ENCODE assay signal across 11 cellular contexts in the genomic region with DNA sequence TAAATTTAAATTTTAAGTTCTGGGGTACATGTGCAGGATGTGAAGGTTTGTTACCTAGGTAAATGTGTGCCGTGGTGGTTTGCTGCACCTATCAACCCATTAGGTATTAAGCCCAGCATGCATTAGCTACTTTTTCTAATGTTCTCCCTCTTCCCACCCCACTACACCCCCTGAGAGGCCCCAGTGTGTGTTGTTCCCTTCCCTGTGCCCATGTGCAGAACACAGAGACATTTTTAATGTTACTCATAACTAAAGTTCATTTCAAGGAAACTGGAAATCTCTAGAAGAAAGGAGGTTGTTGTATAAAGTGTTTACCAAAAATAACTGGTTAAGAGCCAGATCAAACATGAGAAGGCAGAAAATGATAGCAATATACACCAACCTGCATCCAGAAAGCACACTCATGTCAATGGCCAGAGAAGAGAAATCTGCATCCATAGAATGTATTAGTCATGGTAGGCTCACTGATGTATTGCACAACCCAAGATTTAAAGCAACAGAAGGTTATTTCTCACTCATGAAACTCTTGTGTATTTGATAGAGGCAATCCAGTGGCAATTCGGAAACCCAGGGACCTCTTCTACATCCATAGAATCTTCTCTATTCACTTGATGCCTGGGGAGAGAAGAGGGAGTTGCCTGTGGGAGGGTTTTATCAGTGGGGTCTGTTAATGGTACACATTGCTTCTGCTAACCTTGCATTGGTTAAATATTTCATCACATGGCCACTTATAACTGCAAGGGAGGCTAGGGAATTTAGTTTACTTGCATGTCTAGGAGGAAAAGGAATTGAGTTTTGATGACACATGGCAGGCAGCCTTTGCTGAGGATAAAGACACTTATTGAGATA.
A peak's percentile ranks its signal among the peaks of the same experiment; 100 is the strongest.
DNase-seq lines count a peak whose midpoint lies in the region; ATAC-seq and TF ChIP-seq lines count a peak whose summit lies in the region.
"Had no signal": no experiment of that assay in that cellular context is flagged by ENCODE, and none has a peak within 500 bp of the region (broad histone marks: within the 10 kb centered on the region; RNA-seq: fewer than 3 reads in every experiment).

No MANE protein-coding gene starts in this region.

- H3K4me1 ChIP-seq in upper lobe of left lung = peaks cover 6 to 13% (median 9%) of the 10 kb centered on the region in 4 donors

- no peak for TF ChIP-seq EP300 in upper lobe of left lung (IDR thresholded peaks at IDR 0.05)

- DNase-seq in NOMO-1 (lab: John Stamatoyannopoulos, UW; ENCODE audit: unreplicated experiment in 2 of 2) (peak; percentile 2 to 32), NOMO-1 treated with dmso at 0.1 percent for 144 hours (lab: John Stamatoyannopoulos, UW; ENCODE audit: unreplicated experiment) (no peak), RWPE1 (ENCODE audit: low spot score) (peak; percentile 78), fibroblast of peridontal ligament (ENCODE audit: extremely low read depth) (peak; percentile 93), upper lobe of left lung (no peak), NCI-H1694 (lab: John Stamatoyannopoulos, UW) (no peak), head of caudate nucleus (no peak)
- DNase-seq: activated CD8-positive, alpha-beta memory T cell treated with anti-CD3 and anti-CD28 coated beads, Interleukin-2, amount 10 ng/mL, durations not matched to agents 7 days and 5 days; aorta; erythroblast had no signal

- CTCF ChIA-PET in RWPE1 (lab: Yijun Ruan, JAX) = no interaction called here

- H3K36me3 ChIP-seq in upper lobe of left lung = no peaks in the 10 kb centered on the region

- no peak overlapping the region for H3K4me3 ChIP-seq in upper lobe of left lung

- H3K27ac ChIP-seq in RWPE1 (no peak overlapping the region), upper lobe of left lung (peak overlapping the region in 1 of 4 donors; percentile 37)

- TF ChIP-seq POLR2A in upper lobe of left lung (IDR thresholded peaks at IDR 0.05) = no peak

- no peak for TF ChIP-seq CTCF in RWPE1 (conservative IDR thresholded peaks at IDR 0.05; ENCODE audit: low read depth)
- no peak for TF ChIP-seq CTCF in upper lobe of left lung (IDR thresholded peaks at IDR 0.05)

- H3K27me3 ChIP-seq in upper lobe of left lung = no peaks in the 10 kb centered on the region

- 72 to 83% methylated on average over 2 of the region's 2 CpGs for WGBS in upper lobe of left lung, 2 donors

- peak; percentile 46 to 71 for ATAC-seq in upper lobe of left lung (ENCODE audit: low FRiP score in 2 of 2)
- ATAC-seq in HG03378 (IDR thresholded peaks at IDR 0.05; ENCODE audit: unreplicated experiment) = no peak
- ATAC-seq: activated CD8-positive, alpha-beta memory T cell treated with anti-CD3 and anti-CD28 coated beads, Interleukin-2, amount 10 ng/mL, durations not matched to agents 7 days and 5 days had no signal

- intact Hi-C loops in head of caudate nucleus (cut with DNase I) = no loop called here

- POLR2A ChIA-PET in RWPE1 (lab: Yijun Ruan, JAX; ENCODE audit: low non-redundant PET) = no interaction called here

- H3K9me3 ChIP-seq in upper lobe of left lung = no peaks in the 10 kb centered on the region

Comparison
In these comparisons a context has a peak if more than half of its experiments do, and no peak if none do; other contexts are left out.
1. DNase-seq: peak in NOMO-1 (2 of 2), RWPE1 (single experiment) and fibroblast of peridontal ligament (single experiment); none in NOMO-1 treated with dmso at 0.1 percent for 144 hours (single experiment), upper lobe of left lung (0 of 2), NCI-H1694 (single experiment) and head of caudate nucleus (0 of 42).